9 cellular contexts compared by ENCODE assay signal in the genomic region with DNA sequence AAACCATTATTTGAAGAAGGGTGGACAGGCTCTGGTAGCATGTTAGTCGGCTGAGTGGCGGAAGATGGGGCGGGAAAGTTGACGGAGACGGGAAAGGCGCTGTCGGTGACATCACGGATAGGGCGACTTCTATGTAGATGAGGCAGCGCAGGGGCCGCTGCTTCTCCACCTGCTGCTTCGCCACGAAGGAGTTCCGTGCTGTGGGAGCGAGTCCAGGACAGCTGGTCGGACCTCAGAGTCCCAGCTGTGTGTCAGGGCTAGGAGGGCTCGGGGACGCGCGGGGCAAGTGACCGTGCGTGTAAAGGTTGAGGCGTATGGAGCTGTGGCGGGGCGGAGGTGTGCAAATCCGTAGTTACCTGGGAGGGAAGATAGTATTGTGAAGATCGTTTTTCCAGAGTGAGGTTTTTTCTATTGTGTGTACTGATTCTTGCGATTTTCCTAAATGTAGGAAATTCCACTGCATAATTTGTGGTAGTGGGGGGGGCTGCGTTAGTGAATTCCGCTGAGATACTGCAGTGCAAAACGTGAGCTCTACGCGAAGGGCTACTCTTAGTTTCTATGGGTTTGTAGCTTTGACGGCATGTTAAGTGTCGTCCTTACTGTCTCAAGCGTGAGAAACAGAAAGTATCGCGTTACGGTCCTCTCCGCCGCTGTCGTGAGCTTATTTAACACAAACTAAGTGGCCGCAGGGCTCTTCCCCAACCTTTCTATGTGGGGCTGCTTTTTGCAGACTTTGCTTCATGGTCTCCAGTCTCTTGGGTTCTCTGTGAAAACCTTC.
DNase-seq lines count a peak whose midpoint lies in the region; ATAC-seq and TF ChIP-seq lines count a peak whose summit lies in the region.
"Had no signal": no experiment of that assay in that cellular context is flagged by ENCODE, and none has a peak within 500 bp of the region (broad histone marks: within the 10 kb centered on the region; RNA-seq: fewer than 3 reads in every experiment).

No MANE protein-coding gene starts in this region.

- TF ChIP-seq CTCF in gastroesophageal sphincter (IDR thresholded peaks at IDR 0.05), result no peak

- H3K9me3 ChIP-seq in gastroesophageal sphincter (no peaks in the 10 kb centered on the region), thymus (ENCODE audit: control insufficient read depth) (no peaks in the 10 kb centered on the region)

- peak overlapping the region in 2 of 4 donors; percentile 67 to 72 for H3K27ac ChIP-seq in gastroesophageal sphincter
- peak overlapping the region; percentile 56 for H3K27ac ChIP-seq in thymus (ENCODE audit: low read depth)
- H3K27ac ChIP-seq: BLaER1 treated with 17β-estradiol and CSF1 and Interleukin-3, amounts not matched to agents 10 nM and 100 nM had no signal

- peak; percentile 44 for DNase-seq in NCI-H2196 (lab: John Stamatoyannopoulos, UW; ENCODE audit: unreplicated experiment)
- no peak for DNase-seq in NCI-H2196 treated with DMSO at 0.1 percent for 48 hours (lab: John Stamatoyannopoulos, UW; ENCODE audit: unreplicated experiment)
- peak; percentile 41 for DNase-seq in activated gamma-delta T cell treated with Interleukin-2 at 50 U/mL for 16 hours
- peak; percentile 46 for DNase-seq in non-pigmented ciliary epithelial cell (ENCODE audit: low read depth)

- 0 to 1% methylated on average over 28 to 36 of the region's 43 CpGs for WGBS in gastroesophageal sphincter (ENCODE audit: low coverage in 1 of 2), 2 donors
- 1% methylated on average over 43 of the region's 43 CpGs for WGBS in thymus

- H3K4me1 ChIP-seq in gastroesophageal sphincter, result peaks cover 0 to 21% (median 0%) of the 10 kb centered on the region in 3 donors
- H3K4me1 ChIP-seq in thymus (ENCODE audit: control insufficient read depth, insufficient read depth, low read length), result peaks cover 5% of the 10 kb centered on the region
- H3K4me1 ChIP-seq: BLaER1 treated with 17β-estradiol and CSF1 and Interleukin-3, amounts not matched to agents 10 nM and 100 nM had no signal

- H3K36me3 ChIP-seq in gastroesophageal sphincter (no peaks in the 10 kb centered on the region), thymus (ENCODE audit: control insufficient read depth, insufficient read depth) (no peaks in the 10 kb centered on the region)
- H3K36me3 ChIP-seq: BLaER1 treated with 17β-estradiol and CSF1 and Interleukin-3, amounts not matched to agents 10 nM and 100 nM had no signal

- H3K4me3 ChIP-seq in gastroesophageal sphincter (peak overlapping the region; percentile 29 to 55), thymus (ENCODE audit: low read length) (peak overlapping the region; percentile 54)
- H3K4me3 ChIP-seq: BLaER1 treated with 17β-estradiol and CSF1 and Interleukin-3, amounts not matched to agents 10 nM and 100 nM had no signal

- TF ChIP-seq EP300 in gastroesophageal sphincter (IDR thresholded peaks at IDR 0.05), result no peak

- ATAC-seq in HG03280 (IDR thresholded peaks at IDR 0.05; ENCODE audit: unreplicated experiment) (peak; percentile 77), gastroesophageal sphincter (peak; percentile 66)

- peaks cover 48% of the 10 kb centered on the region for H3K27me3 ChIP-seq in gastroesophageal sphincter
- no peaks in the 10 kb centered on the region for H3K27me3 ChIP-seq in thymus (ENCODE audit: control insufficient read depth, insufficient read depth)

- peak in 1 of 2 donors; percentile 40 for TF ChIP-seq POLR2A in gastroesophageal sphincter (IDR thresholded peaks at IDR 0.05)

TF ChIP-seq in PFSK-1, 5 proteins besides CTCF, POLR2A, EP300 and RAD21:
- 0 out of 2 replicates have a peak, but pooled peaks have one; percentile 44 for TF ChIP-seq SIN3A (IDR thresholded peaks at IDR 0.05; ENCODE audit: borderline replicate concordance, insufficient read depth, low read length)
- peak; percentile 98 for TF ChIP-seq POLR2AphosphoS5 (IDR thresholded peaks at IDR 0.05; ENCODE audit: low read depth, low read length)
- TF ChIP-seq, protein P1, sequence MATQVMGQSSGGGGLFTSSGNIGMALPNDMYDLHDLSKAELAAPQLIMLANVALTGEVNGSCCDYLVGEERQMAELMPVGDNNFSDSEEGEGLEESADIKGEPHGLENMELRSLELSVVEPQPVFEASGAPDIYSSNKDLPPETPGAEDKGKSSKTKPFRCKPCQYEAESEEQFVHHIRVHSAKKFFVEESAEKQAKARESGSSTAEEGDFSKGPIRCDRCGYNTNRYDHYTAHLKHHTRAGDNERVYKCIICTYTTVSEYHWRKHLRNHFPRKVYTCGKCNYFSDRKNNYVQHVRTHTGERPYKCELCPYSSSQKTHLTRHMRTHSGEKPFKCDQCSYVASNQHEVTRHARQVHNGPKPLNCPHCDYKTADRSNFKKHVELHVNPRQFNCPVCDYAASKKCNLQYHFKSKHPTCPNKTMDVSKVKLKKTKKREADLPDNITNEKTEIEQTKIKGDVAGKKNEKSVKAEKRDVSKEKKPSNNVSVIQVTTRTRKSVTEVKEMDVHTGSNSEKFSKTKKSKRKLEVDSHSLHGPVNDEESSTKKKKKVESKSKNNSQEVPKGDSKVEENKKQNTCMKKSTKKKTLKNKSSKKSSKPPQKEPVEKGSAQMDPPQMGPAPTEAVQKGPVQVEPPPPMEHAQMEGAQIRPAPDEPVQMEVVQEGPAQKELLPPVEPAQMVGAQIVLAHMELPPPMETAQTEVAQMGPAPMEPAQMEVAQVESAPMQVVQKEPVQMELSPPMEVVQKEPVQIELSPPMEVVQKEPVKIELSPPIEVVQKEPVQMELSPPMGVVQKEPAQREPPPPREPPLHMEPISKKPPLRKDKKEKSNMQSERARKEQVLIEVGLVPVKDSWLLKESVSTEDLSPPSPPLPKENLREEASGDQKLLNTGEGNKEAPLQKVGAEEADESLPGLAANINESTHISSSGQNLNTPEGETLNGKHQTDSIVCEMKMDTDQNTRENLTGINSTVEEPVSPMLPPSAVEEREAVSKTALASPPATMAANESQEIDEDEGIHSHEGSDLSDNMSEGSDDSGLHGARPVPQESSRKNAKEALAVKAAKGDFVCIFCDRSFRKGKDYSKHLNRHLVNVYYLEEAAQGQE (IDR thresholded peaks at IDR 0.05; ENCODE audit: insufficient read depth in 1 of 2, low read depth in 2 of 2, low read length in 2 of 2), result no peak
- no peak for TF ChIP-seq FOXP2 (optimal IDR thresholded peaks at IDR 0.05; ENCODE audit: borderline replicate concordance, extremely low read depth, extremely low read length, insufficient read depth)
- TF ChIP-seq TAF1 (IDR thresholded peaks at IDR 0.05; ENCODE audit: borderline replicate concordance, insufficient read depth, low read length), result no peak
